ENCODE assay signal across 22 cellular contexts in the genomic region with DNA sequence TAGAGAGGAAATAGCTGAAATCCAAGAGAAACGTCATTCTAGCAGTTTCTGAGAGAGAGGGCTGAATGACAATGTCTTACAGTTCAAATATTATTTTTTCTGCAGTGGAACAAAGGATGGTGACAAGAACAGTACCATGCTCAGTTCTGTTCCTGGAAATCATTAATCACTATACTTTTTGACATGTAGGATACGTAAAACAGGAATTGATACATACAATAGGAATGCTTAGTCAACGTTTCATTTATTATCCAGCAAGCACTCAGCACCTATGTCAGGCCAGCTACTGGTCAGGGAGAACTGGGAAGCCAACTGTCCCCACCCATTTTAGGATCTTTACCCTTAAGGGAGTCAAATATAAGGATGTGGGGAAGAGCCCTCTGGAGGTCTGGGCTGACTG.
"Had no signal": no experiment of that assay in that cellular context is flagged by ENCODE, and none has a peak within 500 bp of the region (broad histone marks: within the 10 kb centered on the region; RNA-seq: fewer than 3 reads in every experiment).

No MANE protein-coding gene starts in this region.

- H3K9me3 ChIP-seq: body of pancreas, left lung, mucosa of descending colon, ovary, sigmoid colon, spleen, stomach, thoracic aorta, uterus had no signal

- ATAC-seq: body of pancreas; effector memory CD8-positive, alpha-beta T cell; left lung; mucosa of descending colon; naive thymus-derived CD4-positive, alpha-beta T cell had no signal

- DNase-seq: activated CD4-positive, alpha-beta T cell treated with anti-CD3 and anti-CD28 coated beads for 1 hour; activated CD4-positive, alpha-beta T cell treated with anti-CD3 and anti-CD28 coated beads, Interleukin-2, amount 50 U/mL, for 4 hours; activated naive CD4-positive, alpha-beta T cell treated with anti-CD3 and anti-CD28 coated beads, Interleukin-2, amount 10 ng/mL, durations not matched to agents 7 days and 5 days; body of pancreas; cerebellar nuclear complex; effector memory CD8-positive, alpha-beta T cell; erythroblast; left lung; mucosa of descending colon; naive thymus-derived CD4-positive, alpha-beta T cell; ovary; sigmoid colon; spleen; stomach; uterus had no signal

- H3K4me1 ChIP-seq: body of pancreas, left lung, sigmoid colon, spleen, stomach, uterus had no signal

- H3K79me2 ChIP-seq: hepatocyte had no signal

- H3K4me2 ChIP-seq: hepatocyte had no signal

- H3K27ac Mint-ChIP-seq: activated naive CD4-positive, alpha-beta T cell treated with anti-CD3 and anti-CD28 coated beads, Interleukin-2, amount 10 ng/mL, durations not matched to agents 7 days and 5 days; activated T-helper 2 cell treated with anti-CD3 and anti-CD28 coated beads, Interferon-gamma antibody, Interleukin-2, Interleukin-4, amounts not matched to agents 10 μg/mL and 5 μg/mL and 100 μg/mL, durations not matched to agents 14 hours and 24 hours and 36 hours; dendritic cell treated with granulocyte-macrophage colony-stimulating factor and Interleukin-4, amounts not matched to agents 40 ng/mL and 50 ng/mL, for 4 days; effector memory CD8-positive, alpha-beta T cell; memory B cell; naive thymus-derived CD4-positive, alpha-beta T cell had no signal

- H3K36me3 ChIP-seq: left lung, ovary, sigmoid colon, spleen, stomach, thoracic aorta, uterus had no signal

- H3K27me3 Mint-ChIP-seq: dendritic cell treated with granulocyte-macrophage colony-stimulating factor and Interleukin-4, amounts not matched to agents 40 ng/mL and 50 ng/mL, for 4 days; memory B cell had no signal

- H3K4me3 ChIP-seq: body of pancreas, hepatocyte, left lung, mucosa of descending colon, ovary, sigmoid colon, spleen, stomach, thoracic aorta, uterus had no signal

- H3K4me1 Mint-ChIP-seq: activated naive CD4-positive, alpha-beta T cell treated with anti-CD3 and anti-CD28 coated beads, Interleukin-2, amount 10 ng/mL, durations not matched to agents 7 days and 5 days; naive thymus-derived CD4-positive, alpha-beta T cell had no signal

- H3K9me3 Mint-ChIP-seq: activated naive CD4-positive, alpha-beta T cell treated with anti-CD3 and anti-CD28 coated beads, Interleukin-2, amount 10 ng/mL, durations not matched to agents 7 days and 5 days; activated T-helper 2 cell treated with anti-CD3 and anti-CD28 coated beads, Interferon-gamma antibody, Interleukin-2, Interleukin-4, amounts not matched to agents 10 μg/mL and 5 μg/mL and 100 μg/mL, durations not matched to agents 14 hours and 24 hours and 36 hours; dendritic cell treated with granulocyte-macrophage colony-stimulating factor and Interleukin-4, amounts not matched to agents 40 ng/mL and 50 ng/mL, for 4 days; effector memory CD8-positive, alpha-beta T cell; memory B cell; naive thymus-derived CD4-positive, alpha-beta T cell had no signal

- FAIRE-seq: keratinocyte had no signal

- H3K4me3 Mint-ChIP-seq: activated naive CD4-positive, alpha-beta T cell treated with anti-CD3 and anti-CD28 coated beads, Interleukin-2, amount 10 ng/mL, durations not matched to agents 7 days and 5 days; dendritic cell treated with granulocyte-macrophage colony-stimulating factor and Interleukin-4, amounts not matched to agents 40 ng/mL and 50 ng/mL, for 4 days; effector memory CD8-positive, alpha-beta T cell; memory B cell; naive thymus-derived CD4-positive, alpha-beta T cell had no signal

- H3K27ac ChIP-seq: body of pancreas, hepatocyte, left lung, ovary, sigmoid colon, spleen, stomach, thoracic aorta, uterus, VCaP had no signal

- H2AFZ ChIP-seq: hepatocyte had no signal

- H3K36me3 Mint-ChIP-seq: activated naive CD4-positive, alpha-beta T cell treated with anti-CD3 and anti-CD28 coated beads, Interleukin-2, amount 10 ng/mL, durations not matched to agents 7 days and 5 days; memory B cell; naive thymus-derived CD4-positive, alpha-beta T cell had no signal

- H3K27me3 ChIP-seq: body of pancreas, hepatocyte, left lung, ovary, sigmoid colon, spleen, stomach, uterus had no signal
